31 cellular contexts compared by ENCODE assay signal in the genomic region with DNA sequence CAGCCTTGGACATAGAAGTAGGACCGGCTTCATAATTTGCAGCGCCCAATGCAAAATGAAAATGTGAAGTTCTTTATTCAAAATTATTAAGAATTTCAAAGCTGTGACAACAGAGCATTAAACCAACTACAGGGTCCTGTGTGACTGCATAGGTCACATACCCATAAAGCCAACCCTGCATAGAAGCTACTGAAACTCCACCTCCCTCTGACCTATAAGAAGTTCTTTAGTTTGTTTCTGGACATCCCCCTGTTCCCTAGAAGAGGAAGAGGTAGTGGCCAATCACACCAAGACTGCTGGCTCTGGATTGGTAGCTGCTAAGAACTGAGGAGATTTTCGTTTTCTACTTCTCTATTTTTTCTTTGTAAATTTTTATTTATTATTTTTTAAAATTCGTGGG.
"Had no signal": no experiment of that assay in that cellular context is flagged by ENCODE, and none has a peak within 500 bp of the region (broad histone marks: within the 10 kb centered on the region; RNA-seq: fewer than 3 reads in every experiment).

No MANE protein-coding gene starts in this region.

- H3K27ac Mint-ChIP-seq: activated B cell treated with CpG ODN at 0.5 μM for 24 hours; activated CD4-positive, alpha-beta memory T cell treated with anti-CD3 and anti-CD28 coated beads for 36 hours; activated naive CD8-positive, alpha-beta T cell; activated T-helper 17 cell treated with anti-CD3 and anti-CD28 coated beads, Interleukin-2, amount 50 U/mL, for 72 hours; brain; effector memory CD8-positive, alpha-beta T cell; T-helper 17 cell; T-helper 2 cell treated with Interferon-gamma antibody and Interleukin-4, amounts not matched to agents 5 μg/mL and 100 μg/mL, for 36 hours had no signal

- H3K4me1 ChIP-seq: ascending aorta, breast epithelium, colonic mucosa, esophagus muscularis mucosa, gastrocnemius medialis had no signal

- H3K36me3 Mint-ChIP-seq: activated CD4-positive, alpha-beta memory T cell treated with anti-CD3 and anti-CD28 coated beads for 36 hours; activated naive CD8-positive, alpha-beta T cell had no signal

- H3K4me3 Mint-ChIP-seq: activated B cell treated with CpG ODN at 0.5 μM for 24 hours; activated CD4-positive, alpha-beta memory T cell treated with anti-CD3 and anti-CD28 coated beads for 36 hours; activated naive CD8-positive, alpha-beta T cell; activated T-cell treated with anti-CD3 and anti-CD28 coated beads, Interleukin-2, amount 50 U/mL, for 4 hours; activated T-helper 17 cell treated with anti-CD3 and anti-CD28 coated beads, Interleukin-2, amount 50 U/mL, for 72 hours; brain; effector memory CD8-positive, alpha-beta T cell; T-helper 17 cell; T-helper 2 cell treated with Interferon-gamma antibody and Interleukin-4, amounts not matched to agents 5 μg/mL and 100 μg/mL, for 36 hours had no signal

- H3K9me3 Mint-ChIP-seq: activated B cell treated with CpG ODN at 0.5 μM for 24 hours; activated CD4-positive, alpha-beta memory T cell treated with anti-CD3 and anti-CD28 coated beads for 36 hours; activated T-cell treated with anti-CD3 and anti-CD28 coated beads, Interleukin-2, amount 50 U/mL, for 4 hours; activated T-helper 17 cell treated with anti-CD3 and anti-CD28 coated beads, Interleukin-2, amount 50 U/mL, for 72 hours; brain; effector memory CD8-positive, alpha-beta T cell; T-helper 2 cell treated with Interferon-gamma antibody and Interleukin-4, amounts not matched to agents 5 μg/mL and 100 μg/mL, for 36 hours had no signal

- H3K27ac ChIP-seq: ascending aorta, breast epithelium, cardiac muscle cell, colonic mucosa, esophagus muscularis mucosa, foreskin keratinocyte, gastrocnemius medialis, heart left ventricle, WERI-Rb-1 had no signal

- H3K27me3 ChIP-seq: ascending aorta, breast epithelium, cardiac muscle cell, colonic mucosa, esophagus muscularis mucosa, foreskin keratinocyte, gastrocnemius medialis, heart left ventricle had no signal

- H3K36me3 ChIP-seq: ascending aorta, breast epithelium, cardiac muscle cell, colonic mucosa, esophagus muscularis mucosa, gastrocnemius medialis, heart left ventricle, WERI-Rb-1 had no signal

- H3K27me3 Mint-ChIP-seq: activated B cell treated with CpG ODN at 0.5 μM for 24 hours; activated CD4-positive, alpha-beta memory T cell treated with anti-CD3 and anti-CD28 coated beads for 36 hours; activated naive CD8-positive, alpha-beta T cell; activated T-helper 17 cell treated with anti-CD3 and anti-CD28 coated beads, Interleukin-2, amount 50 U/mL, for 72 hours; brain; effector memory CD8-positive, alpha-beta T cell; T-helper 17 cell had no signal

- H3K4me3 ChIP-seq: ascending aorta, breast epithelium, cardiac muscle cell, colonic mucosa, esophagus muscularis mucosa, gastrocnemius medialis, heart left ventricle had no signal

- DNase-seq: activated B cell treated with CpG ODN at 0.5 μM for 24 hours; activated CD4-positive, alpha-beta memory T cell treated with anti-CD3 and anti-CD28 coated beads for 36 hours; activated CD4-positive, alpha-beta T cell treated with anti-CD3 and anti-CD28 coated beads for 48 hours; activated CD8-positive, alpha-beta memory T cell treated with anti-CD3 and anti-CD28 coated beads for 24 hours; activated effector memory CD4-positive, alpha-beta T cell treated with Interleukin-2 at 50 U/mL for 16 hours; activated gamma-delta T cell treated with Interleukin-2 at 50 U/mL for 16 hours; activated naive CD4-positive, alpha-beta T cell treated with anti-CD3 and anti-CD28 coated beads, Interleukin-2, amount 50 U/mL, for 16 hours; activated naive CD4-positive, alpha-beta T cell treated with Interleukin-2 at 50 U/mL for 16 hours; activated T-cell treated with anti-CD3 and anti-CD28 coated beads, Interleukin-2, amount 50 U/mL, for 4 hours; central memory CD4-positive, alpha-beta T cell; cerebellar nuclear complex; colonic mucosa; effector CD4-positive, alpha-beta T cell; effector memory CD8-positive, alpha-beta T cell; erythroblast; foreskin keratinocyte; gastrocnemius medialis; glutamatergic neuron; heart left ventricle; T-helper 1 cell; T-helper 17 cell; T1000; WERI-Rb-1 had no signal
